Comparison of ENCODE assay signal across 8 cellular contexts in the genomic region with DNA sequence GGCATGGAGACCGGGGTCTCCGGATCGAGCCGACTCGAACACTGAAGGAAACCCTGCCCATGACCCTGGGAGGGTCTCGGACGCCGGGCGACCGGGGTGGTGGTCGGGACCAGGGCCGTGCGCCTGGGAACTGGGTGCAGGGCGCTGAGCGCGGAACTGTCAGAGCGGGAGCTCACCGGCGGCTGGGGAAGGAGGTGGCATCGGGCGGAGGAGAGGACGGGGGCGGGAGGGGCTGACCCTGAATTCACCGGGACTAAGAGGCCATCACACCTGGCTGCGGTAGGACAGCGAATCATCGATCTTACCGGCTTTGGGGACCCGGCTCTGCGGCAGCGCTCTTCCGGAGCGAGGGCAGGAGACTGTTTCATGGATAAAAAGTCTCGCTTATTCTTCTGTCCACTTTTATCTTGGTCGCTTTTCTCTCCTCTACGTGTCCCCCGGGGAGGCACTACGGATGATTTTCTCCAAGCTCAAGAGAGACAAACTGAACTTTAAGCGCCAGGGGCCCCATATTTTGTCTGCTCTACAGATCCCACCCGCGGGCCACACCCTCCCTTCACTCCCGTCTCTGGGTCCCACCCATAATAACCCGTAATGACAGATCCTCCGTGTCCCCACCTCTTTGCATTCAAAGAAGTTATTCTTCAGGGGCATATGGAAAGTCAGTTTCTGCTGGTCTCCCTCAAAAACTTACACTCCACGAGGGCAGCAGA. TPM values are rescaled to one million over a fixed set of nuclear protein-coding genes. Genes with fewer than 3 reads are reported as not detected.
DNase-seq lines count a peak whose midpoint lies in the region; ATAC-seq and TF ChIP-seq lines count a peak whose summit lies in the region.

A gene with protein sequence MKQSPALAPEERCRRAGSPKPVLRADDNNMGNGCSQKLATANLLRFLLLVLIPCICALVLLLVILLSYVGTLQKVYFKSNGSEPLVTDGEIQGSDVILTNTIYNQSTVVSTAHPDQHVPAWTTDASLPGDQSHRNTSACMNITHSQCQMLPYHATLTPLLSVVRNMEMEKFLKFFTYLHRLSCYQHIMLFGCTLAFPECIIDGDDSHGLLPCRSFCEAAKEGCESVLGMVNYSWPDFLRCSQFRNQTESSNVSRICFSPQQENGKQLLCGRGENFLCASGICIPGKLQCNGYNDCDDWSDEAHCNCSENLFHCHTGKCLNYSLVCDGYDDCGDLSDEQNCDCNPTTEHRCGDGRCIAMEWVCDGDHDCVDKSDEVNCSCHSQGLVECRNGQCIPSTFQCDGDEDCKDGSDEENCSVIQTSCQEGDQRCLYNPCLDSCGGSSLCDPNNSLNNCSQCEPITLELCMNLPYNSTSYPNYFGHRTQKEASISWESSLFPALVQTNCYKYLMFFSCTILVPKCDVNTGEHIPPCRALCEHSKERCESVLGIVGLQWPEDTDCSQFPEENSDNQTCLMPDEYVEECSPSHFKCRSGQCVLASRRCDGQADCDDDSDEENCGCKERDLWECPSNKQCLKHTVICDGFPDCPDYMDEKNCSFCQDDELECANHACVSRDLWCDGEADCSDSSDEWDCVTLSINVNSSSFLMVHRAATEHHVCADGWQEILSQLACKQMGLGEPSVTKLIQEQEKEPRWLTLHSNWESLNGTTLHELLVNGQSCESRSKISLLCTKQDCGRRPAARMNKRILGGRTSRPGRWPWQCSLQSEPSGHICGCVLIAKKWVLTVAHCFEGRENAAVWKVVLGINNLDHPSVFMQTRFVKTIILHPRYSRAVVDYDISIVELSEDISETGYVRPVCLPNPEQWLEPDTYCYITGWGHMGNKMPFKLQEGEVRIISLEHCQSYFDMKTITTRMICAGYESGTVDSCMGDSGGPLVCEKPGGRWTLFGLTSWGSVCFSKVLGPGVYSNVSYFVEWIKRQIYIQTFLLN (minus strand): TSS at position 486 of the 713 bp plus-strand sequence. CDS start 118 bp downstream, at position 368.

- H3K27ac ChIP-seq in OCI-LY3 (ENCODE audit: low read length) (peak within 1 kb of the TSS; percentile 41; the same call in 1 of the 2 replicates), right lobe of liver (no peak within 1 kb of the TSS), stomach smooth muscle (ENCODE audit: low read length) (no peak within 1 kb of the TSS)

- H3K9me3 Mint-ChIP-seq in HFFc6: peaks cover 9% of the 10 kb centered on the region

- no peaks in the 10 kb centered on the region for H3K9me3 ChIP-seq in OCI-LY3 (ENCODE audit: insufficient read depth, low read length)
- H3K9me3 ChIP-seq in right lobe of liver: peaks cover 0 to 5% (median 0%) of the 10 kb centered on the region in 4 donors
- H3K9me3 ChIP-seq in stomach smooth muscle (ENCODE audit: control insufficient read depth in 2 of 2, low read length in 2 of 2): no peaks in the 10 kb centered on the region

- H3K4me3 ChIP-seq in GM12865 (ENCODE audit: low read depth, low read length): peak within 1 kb of the TSS; percentile 74
- peak within 1 kb of the TSS; percentile 89 for H3K4me3 ChIP-seq in OCI-LY3 (ENCODE audit: low read length)
- peak within 1 kb of the TSS; percentile 52 to 58 (median 52) for H3K4me3 ChIP-seq in right lobe of liver
- H3K4me3 ChIP-seq in stomach smooth muscle (ENCODE audit: low read length in 2 of 2): peak within 1 kb of the TSS; percentile 76 to 78

- no peaks in the 10 kb centered on the region for H3K79me2 ChIP-seq in OCI-LY3 (ENCODE audit: low read length)

- no peak for TF ChIP-seq POLR2A in right lobe of liver (IDR thresholded peaks at IDR 0.05)

- intact Hi-C loops in right lobe of liver (cut with DNase I): loop anchor here (10.0 kb wide), 2 partner anchors 133 to 153 kb away; no protein-coding TSS in a partner anchor

- peak within 1 kb of the TSS; percentile 91 for H3K4me3 Mint-ChIP-seq in HFFc6

- H3K36me3 Mint-ChIP-seq in HFFc6 (ENCODE audit: low read depth): peaks cover 3% of the 10 kb centered on the region; the same call in 1 of the 2 replicates

- peak within 1 kb of the TSS; percentile 67 for H3K9ac ChIP-seq in OCI-LY3 (ENCODE audit: low read length)
- H3K9ac ChIP-seq in stomach smooth muscle (ENCODE audit: low read length in 2 of 2): peak within 1 kb of the TSS; percentile 33 to 48

- DNase-seq in GM12865 (ENCODE audit: low read depth) (no peak), HFFc6 (no peak), cerebellar cortex (ENCODE audit: low spot score) (peak; percentile 5), right lobe of liver (peak; percentile 44 to 67 (median 54)), GDM1 (lab: John Stamatoyannopoulos, UW) (no peak), HuH-7.5 (ENCODE audit: low spot score) (no peak)

- TF ChIP-seq CTCF in GM12865 (IDR thresholded peaks at IDR 0.05; ENCODE audit: insufficient read depth, low read depth, low read length, missing control alignments) (no peak), HFFc6 (IDR thresholded peaks at IDR 0.05) (no peak), OCI-LY3 (IDR thresholded peaks at IDR 0.05; ENCODE audit: low read depth, low read length) (no peak), right lobe of liver (IDR thresholded peaks at IDR 0.05) (no peak)

- peak within 1 kb of the TSS; percentile 59; the same call in 1 of the 2 replicates for H2AFZ ChIP-seq in OCI-LY3 (ENCODE audit: low read depth, low read length)

- no peak within 1 kb of the TSS; the same call in 1 of the 2 replicates for H3K27ac Mint-ChIP-seq in HFFc6

- H3K4me1 ChIP-seq in OCI-LY3 (ENCODE audit: low read length): peaks cover 37% of the 10 kb centered on the region
- H3K4me1 ChIP-seq in right lobe of liver: peaks cover 0 to 16% (median 0%) of the 10 kb centered on the region in 4 donors
- H3K4me1 ChIP-seq in stomach smooth muscle (ENCODE audit: control insufficient read depth, insufficient read depth, low read length): peaks cover 15% of the 10 kb centered on the region

- 7% methylated on average over 22 of the region's 45 CpGs for WGBS in right lobe of liver (ENCODE audit: insufficient coverage, low coverage, low lambda C conversion rate, missing lambda C conversion rate)

- H3K4me2 ChIP-seq in OCI-LY3 (ENCODE audit: low read length): peak within 1 kb of the TSS; percentile 88

- peak; percentile 47 to 57 (median 48) for ATAC-seq in right lobe of liver

- peaks cover 4% of the 10 kb centered on the region for H3K27me3 Mint-ChIP-seq in HFFc6 (ENCODE audit: insufficient read depth)

- peaks cover 45% of the 10 kb centered on the region for H3K4me1 Mint-ChIP-seq in HFFc6 (ENCODE audit: low read depth)

- H3K36me3 ChIP-seq in OCI-LY3 (replicated peaks; ENCODE audit: low read depth, low read length) (peaks cover 8% of the 10 kb centered on the region), right lobe of liver (no peaks in the 10 kb centered on the region), stomach smooth muscle (ENCODE audit: control insufficient read depth in 2 of 2, insufficient read depth in 2 of 2, low read length in 2 of 2) (no peaks in the 10 kb centered on the region)

- H4K20me1 ChIP-seq in OCI-LY3 (ENCODE audit: insufficient read depth, low read length): peaks cover 10% of the 10 kb centered on the region; the same call in 1 of the 2 replicates

- H3K27me3 ChIP-seq in OCI-LY3 (ENCODE audit: low read depth, low read length) (no peaks in the 10 kb centered on the region), right lobe of liver (no peaks in the 10 kb centered on the region), stomach smooth muscle (ENCODE audit: control insufficient read depth in 1 of 2, insufficient read depth in 2 of 2, low read length in 2 of 2) (peaks cover 0 to 5% of the 10 kb centered on the region in 2 donors)

RNA-seq across cellular contexts. Expression of the gene that starts here (rescaled TPM):
- total RNA-seq in HFFc6 (2021; fragmentation: NEBNext Ultra II Directional; extraction: Animal tissue kit (Norgen Biotek cat#: 25700)): 1 to 10 TPM in 1 of 6 experiments, under 1 TPM in 5; 0.07 to 1.0 (median 0.31) TPM
- total RNA-seq in right lobe of liver: under 1 TPM in 5 of 6 experiments, not detected in 1; 0.12 to 0.44 (median 0.16) TPM

Comparison
In these comparisons a context has a peak if more than half of its experiments do, and no peak if none do; other contexts are left out.
1. Peak in DNase-seq, ATAC-seq and H3K4me3 ChIP-seq in right lobe of liver; RNA of the gene not detected or under 1 TPM.